In genomic region chr3:131381445-131382291, GRCh38 we compare ENCODE assay signal across 8 cellular contexts. TPM values are rescaled to one million over a fixed set of nuclear protein-coding genes. Genes with fewer than 3 reads are reported as not detected.
DNase-seq lines count a peak whose midpoint lies in the region; ATAC-seq, FAIRE-seq and TF ChIP-seq lines count a peak whose summit lies in the region.

TSS of gene NUDT16 (plus strand) at chr3:131381774. CDS start at chr3:131381805, 31 bp downstream.

- no peaks in the 10 kb centered on the region for H3K9me2 ChIP-seq in neural cell (ENCODE audit: insufficient read depth, low read length)

- peak; percentile 100 for DNase-seq in ELF-1 (ENCODE audit: low read depth, low spot score)
- DNase-seq in H54 (ENCODE audit: insufficient read length, low spot score), result peak; percentile 95
- DNase-seq in MG63, result peak; percentile 100
- DNase-seq in SIG-M5 treated with dmso at 0.1 percent for 504 hours (lab: John Stamatoyannopoulos, UW; ENCODE audit: unreplicated experiment), result peak; percentile 97
- DNase-seq in activated naive CD4-positive, alpha-beta T cell (lab: John Stamatoyannopoulos, UW), result peak; percentile 77 to 96 (median 84)
- DNase-seq in foreskin fibroblast, result peak; percentile 100
- DNase-seq in stimulated activated naive CD8-positive, alpha-beta T cell treated with anti-CD3 and anti-CD28 coated beads, Interleukin-15, amount 100 ng/mL, for 72 hours, result peak; percentile 94 to 98

- no peaks in the 10 kb centered on the region for H3K27me3 ChIP-seq in MG63
- no peaks in the 10 kb centered on the region for H3K27me3 ChIP-seq in neural cell (ENCODE audit: insufficient read depth, low read depth, low read length)

- H3K4me3 Mint-ChIP-seq in stimulated activated naive CD8-positive, alpha-beta T cell treated with anti-CD3 and anti-CD28 coated beads, Interleukin-15, amount 100 ng/mL, for 72 hours, result peak within 1 kb of the TSS; percentile 93 to 99

- H3K4me2 ChIP-seq in neural cell (ENCODE audit: low read length), result peak within 1 kb of the TSS; percentile 68

- no peak within 1 kb of the TSS for H3K27ac ChIP-seq in neural cell (ENCODE audit: low read length)

- H2AFZ ChIP-seq in neural cell (ENCODE audit: low read depth, low read length), result peak within 1 kb of the TSS; percentile 83

- TF ChIP-seq CTCF in foreskin fibroblast (IDR thresholded peaks at IDR 0.05; ENCODE audit: low read depth, low read length) (no peak), neural cell (IDR thresholded peaks at IDR 0.05; ENCODE audit: poor library complexity, severe bottlenecking) (peak; percentile 51)

- no peaks in the 10 kb centered on the region for H4K20me1 ChIP-seq in neural cell (ENCODE audit: insufficient read depth)

- TF ChIP-seq POLR2A in H54 (IDR thresholded peaks at IDR 0.05; ENCODE audit: low read depth, low read length), result peak; percentile 89

- no peaks in the 10 kb centered on the region for H3K9me3 Mint-ChIP-seq in stimulated activated naive CD8-positive, alpha-beta T cell treated with anti-CD3 and anti-CD28 coated beads, Interleukin-15, amount 100 ng/mL, for 72 hours

- H3K36me3 ChIP-seq in MG63 (peaks cover 14% of the 10 kb centered on the region), neural cell (ENCODE audit: insufficient read depth, low read length) (no peaks in the 10 kb centered on the region)

- peak; percentile 88 for FAIRE-seq in H54 (lab: Jason Lieb, UNC)

- no peaks in the 10 kb centered on the region for H3K27me3 Mint-ChIP-seq in stimulated activated naive CD8-positive, alpha-beta T cell treated with anti-CD3 and anti-CD28 coated beads, Interleukin-15, amount 100 ng/mL, for 72 hours

- H3K4me3 ChIP-seq in MG63 (peak within 1 kb of the TSS; percentile 81), foreskin fibroblast (ENCODE audit: low read depth in 1 of 2, low read length in 2 of 2) (peak within 1 kb of the TSS; percentile 67 to 92), neural cell (ENCODE audit: low read length) (peak within 1 kb of the TSS; percentile 85)

- H3K27ac Mint-ChIP-seq in stimulated activated naive CD8-positive, alpha-beta T cell treated with anti-CD3 and anti-CD28 coated beads, Interleukin-15, amount 100 ng/mL, for 72 hours, result peak within 1 kb of the TSS; percentile 27 to 99

- no peaks in the 10 kb centered on the region for H3K79me2 ChIP-seq in neural cell (replicated peaks; ENCODE audit: insufficient read depth, low read length)

- no peaks in the 10 kb centered on the region for H3F3A ChIP-seq in neural cell (ENCODE audit: insufficient read depth, low read length, poor library complexity, severe bottlenecking)

- H3K9me3 ChIP-seq in MG63, result no peaks in the 10 kb centered on the region
- H3K9me3 ChIP-seq in neural cell (ENCODE audit: low read length), result no peaks in the 10 kb centered on the region

- peak within 1 kb of the TSS; percentile 68 for H3K9ac ChIP-seq in neural cell (ENCODE audit: low read length)

- peaks cover 24% of the 10 kb centered on the region for H3K4me1 Mint-ChIP-seq in stimulated activated naive CD8-positive, alpha-beta T cell treated with anti-CD3 and anti-CD28 coated beads, Interleukin-15, amount 100 ng/mL, for 72 hours

- ATAC-seq in stimulated activated naive CD8-positive, alpha-beta T cell treated with anti-CD3 and anti-CD28 coated beads, Interleukin-15, amount 100 ng/mL, for 72 hours, result peak; percentile 98

- TF ChIP-seq EP300 in neural cell (conservative IDR thresholded peaks at IDR 0.05; ENCODE audit: poor library complexity, severe bottlenecking), result no peak

- TF ChIP-seq RAD21 in neural cell (conservative IDR thresholded peaks at IDR 0.05), result peak; percentile 29

TF ChIP-seq in neural cell, 6 proteins besides CTCF, POLR2A, EP300 and RAD21:
- TF ChIP-seq EZH2 (IDR thresholded peaks at IDR 0.05; ENCODE audit: borderline replicate concordance, insufficient read depth, low read length, poor library complexity, severe bottlenecking), result no peak
- peak; percentile 62 for TF ChIP-seq MXI1 (conservative IDR thresholded peaks at IDR 0.05; ENCODE audit: poor library complexity, severe bottlenecking)
- TF ChIP-seq SMC3 (conservative IDR thresholded peaks at IDR 0.05; ENCODE audit: poor library complexity), result peak; percentile 34

RNA-seq across cellular contexts. Expression of gene NUDT16, which starts in this region (rescaled TPM):
- 14.3 and 18.2 TPM in 2 replicates for total RNA-seq in MG63 (2014; rRNA removed; shearing (Covaris generic); ENCODE audit: low replicate concordance)
- polyA plus RNA-seq in neural cell, result 6.1 and 6.2 TPM in 2 replicates
- 5.4 and 7.3 TPM in 2 replicates for polyA minus RNA-seq in neural cell
